In the genomic region with DNA sequence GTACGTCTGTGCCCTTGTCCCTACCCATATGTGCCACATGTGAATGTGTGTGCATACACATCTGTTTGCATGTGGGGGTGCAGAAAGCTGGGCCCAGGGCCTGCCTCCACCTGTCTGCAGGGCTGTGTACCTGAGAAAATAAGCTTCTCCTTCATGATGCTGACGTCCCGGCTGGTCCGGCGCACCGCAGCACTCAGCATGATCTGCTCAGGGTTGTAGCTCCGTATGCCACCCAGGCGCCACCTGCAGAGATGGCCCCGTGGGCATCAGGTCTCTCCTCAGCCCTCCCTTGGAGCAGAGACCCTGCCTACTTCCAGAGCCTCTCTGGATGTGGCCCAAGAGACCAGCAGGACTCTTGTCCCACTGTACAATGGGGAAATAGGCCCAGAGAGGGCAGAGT, we compare ENCODE assay signal across 12 cellular contexts. TPM values are rescaled to one million over a fixed set of nuclear protein-coding genes. Genes with fewer than 3 reads are reported as not detected.
"Had no signal": no experiment of that assay in that cellular context is flagged by ENCODE, and none has a peak within 500 bp of the region (broad histone marks: within the 10 kb centered on the region; RNA-seq: fewer than 3 reads in every experiment).

No MANE protein-coding gene starts in this region.

- H3K9me3 Mint-ChIP-seq: HFFc6 had no signal

- ATAC-seq: HCT116, K562 had no signal

- H3K27ac Mint-ChIP-seq: HFFc6 had no signal

- H3K9me3 ChIP-seq: HAP-1 had no signal

- H3K27ac ChIP-seq: GM23248, HL-60 had no signal

- H2AFZ ChIP-seq: GM23248 had no signal

- H3K4me1 ChIP-seq: HAP-1 had no signal

- H3K4me3 ChIP-seq: GM23248, HAP-1, K562 had no signal

- H3K36me3 ChIP-seq: HAP-1 had no signal

- DNase-seq: GM23248, GOT3, H7, HFFc6, IMR-90, KG1 had no signal

- H3K4me3 Mint-ChIP-seq: HFFc6 had no signal

RNA-seq across cellular contexts. Expression of a gene that starts 3.8 kb away (rescaled TPM):
- total RNA-seq: H4, HFFc6, HT1080, K562 had no signal
